9 cellular contexts compared by ENCODE assay signal in genomic region chrX:23732704-23733103, GRCh38. TPM values are rescaled to one million over a fixed set of nuclear protein-coding genes. Genes with fewer than 3 reads are reported as not detected.
DNase-seq lines count a peak whose midpoint lies in the region; ATAC-seq and TF ChIP-seq lines count a peak whose summit lies in the region.
"Had no signal": no experiment of that assay in that cellular context is flagged by ENCODE, and none has a peak within 500 bp of the region (broad histone marks: within the 10 kb centered on the region; RNA-seq: fewer than 3 reads in every experiment).

No MANE protein-coding gene starts in this region.

- H3K4me3 ChIP-seq in endodermal cell (ENCODE audit: low read length): no peak overlapping the region
- H3K4me3 ChIP-seq: cardiac muscle cell had no signal

- H3K9me3 ChIP-seq in endodermal cell (ENCODE audit: control insufficient read depth, low read length): no peaks in the 10 kb centered on the region

- H3K27ac ChIP-seq in endodermal cell (ENCODE audit: low read depth, low read length): no peak overlapping the region
- H3K27ac ChIP-seq: cardiac muscle cell had no signal

- peaks cover 23% of the 10 kb centered on the region for H3K36me3 Mint-ChIP-seq in T-helper 2 cell treated with Interferon-gamma antibody and Interleukin-4, amounts not matched to agents 5 μg/mL and 100 μg/mL, for 36 hours (ENCODE audit: low read depth)
- peaks cover 46% of the 10 kb centered on the region for H3K36me3 Mint-ChIP-seq in endodermal cell (ENCODE audit: low read depth)

- peak overlapping the region; percentile 33 for H3K4me3 Mint-ChIP-seq in T-helper 2 cell treated with Interferon-gamma antibody and Interleukin-4, amounts not matched to agents 5 μg/mL and 100 μg/mL, for 36 hours
- H3K4me3 Mint-ChIP-seq in endodermal cell: no peak overlapping the region

- CTCF ChIA-PET in GM10248 (lab: Yijun Ruan, JAX): interaction anchor here (1.0 kb wide), 2 partner anchors 50 to 169 kb away, joined by 3 to 4 read pairs; partner anchors contain the start of gene SAT1

- no peaks in the 10 kb centered on the region for H3K27me3 Mint-ChIP-seq in T-helper 2 cell treated with Interferon-gamma antibody and Interleukin-4, amounts not matched to agents 5 μg/mL and 100 μg/mL, for 36 hours (ENCODE audit: low read depth)
- no peaks in the 10 kb centered on the region for H3K27me3 Mint-ChIP-seq in endodermal cell (ENCODE audit: insufficient read depth)

- peak; percentile 42 for DNase-seq in GM10248 (ENCODE audit: extremely low spot score)
- DNase-seq in T-helper 2 cell treated with Interferon-gamma antibody and Interleukin-4, amounts not matched to agents 5 μg/mL and 100 μg/mL, for 36 hours (ENCODE audit: low spot score): peak; percentile 6
- DNase-seq in NCI-H748 treated with DMSO at 0.1 percent for 48 hours (lab: John Stamatoyannopoulos, UW): no peak
- DNase-seq in endodermal cell: no peak
- DNase-seq in GM03348 (ENCODE audit: low spot score): no peak
- no peak for DNase-seq in DMS79 treated with DMSO at 0.1 percent for 48 hours (lab: John Stamatoyannopoulos, UW)

- ATAC-seq in GM19351 (IDR thresholded peaks at IDR 0.05; ENCODE audit: unreplicated experiment) (peak; percentile 87), HG03039 (IDR thresholded peaks at IDR 0.05; ENCODE audit: unreplicated experiment) (peak; percentile 72)

- WGBS in endodermal cell (ENCODE audit: insufficient coverage in 1 of 2, insufficient read length in 1 of 2), 2 experiments: 69% methylated on average over 4 of the region's 5 CpGs; no CpG with 5 or more reads in 1 of the 2 experiments

- no peaks in the 10 kb centered on the region for H3K27me3 ChIP-seq in endodermal cell (ENCODE audit: control insufficient read depth, insufficient read depth, low read length, poor library complexity, severe bottlenecking)
- H3K27me3 ChIP-seq: cardiac muscle cell had no signal

- peak overlapping the region; percentile 90 for H3K27ac Mint-ChIP-seq in T-helper 2 cell treated with Interferon-gamma antibody and Interleukin-4, amounts not matched to agents 5 μg/mL and 100 μg/mL, for 36 hours
- no peak overlapping the region for H3K27ac Mint-ChIP-seq in endodermal cell

- no peak overlapping the region for H3K9ac ChIP-seq in endodermal cell (ENCODE audit: extremely low read depth, low read length, poor library complexity, severe bottlenecking)

- peaks cover 9% of the 10 kb centered on the region for H3K36me3 ChIP-seq in endodermal cell (ENCODE audit: control insufficient read depth, insufficient read depth, low read length)
- H3K36me3 ChIP-seq: cardiac muscle cell had no signal

- TF ChIP-seq CTCF in GM10248 (IDR thresholded peaks at IDR 0.05; ENCODE audit: control extremely low read depth, extremely low read depth, low read depth, missing control alignments) (no peak), endodermal cell (conservative IDR thresholded peaks at IDR 0.05) (no peak)

- no peaks in the 10 kb centered on the region for H3K4me1 ChIP-seq in endodermal cell (ENCODE audit: control insufficient read depth, insufficient read depth, low read length)

- POLR2A ChIA-PET in GM10248 (lab: Yijun Ruan, JAX): no interaction called here

- peaks cover 21% of the 10 kb centered on the region for H3K4me1 Mint-ChIP-seq in T-helper 2 cell treated with Interferon-gamma antibody and Interleukin-4, amounts not matched to agents 5 μg/mL and 100 μg/mL, for 36 hours (ENCODE audit: low read depth)
- H3K4me1 Mint-ChIP-seq in endodermal cell: no peaks in the 10 kb centered on the region

- no peaks in the 10 kb centered on the region for H3K9me3 Mint-ChIP-seq in T-helper 2 cell treated with Interferon-gamma antibody and Interleukin-4, amounts not matched to agents 5 μg/mL and 100 μg/mL, for 36 hours
- no peaks in the 10 kb centered on the region for H3K9me3 Mint-ChIP-seq in endodermal cell

RNA-seq across cellular contexts. Expression of gene ACOT9, which starts 10.4 kb away (rescaled TPM):
- 10 to 100 TPM; 34.6 to 58.4 TPM for total RNA-seq in endodermal cell
- 32.4 TPM for polyA plus RNA-seq in endodermal cell (2013, experiment 1 of 2)
- 26.2 TPM for polyA plus RNA-seq in endodermal cell (2013, experiment 2 of 2)

RNA-seq across cellular contexts. Expression of gene SAT1, which starts 50.3 kb away (rescaled TPM):
- total RNA-seq in endodermal cell: 100 to 1,000 TPM in 1 of 2 donors, 10 to 100 TPM in 1; 63.4 to 118 TPM
- polyA plus RNA-seq in endodermal cell (2013, experiment 1 of 2): 72.8 TPM
- 67.6 TPM for polyA plus RNA-seq in endodermal cell (2013, experiment 2 of 2)

Comparison
In these comparisons a context has a peak if more than half of its experiments do, and no peak if none do; other contexts are left out.
1. DNase-seq: peak in GM10248 (single experiment) and T-helper 2 cell treated with Interferon-gamma antibody and Interleukin-4, amounts not matched to agents 5 μg/mL and 100 μg/mL, for 36 hours (single experiment); none in NCI-H748 treated with DMSO at 0.1 percent for 48 hours (single experiment), endodermal cell (single experiment), GM03348 (single experiment) and DMS79 treated with DMSO at 0.1 percent for 48 hours (single experiment).